ENCODE assay signal across 1 cellular context in the genomic region with DNA sequence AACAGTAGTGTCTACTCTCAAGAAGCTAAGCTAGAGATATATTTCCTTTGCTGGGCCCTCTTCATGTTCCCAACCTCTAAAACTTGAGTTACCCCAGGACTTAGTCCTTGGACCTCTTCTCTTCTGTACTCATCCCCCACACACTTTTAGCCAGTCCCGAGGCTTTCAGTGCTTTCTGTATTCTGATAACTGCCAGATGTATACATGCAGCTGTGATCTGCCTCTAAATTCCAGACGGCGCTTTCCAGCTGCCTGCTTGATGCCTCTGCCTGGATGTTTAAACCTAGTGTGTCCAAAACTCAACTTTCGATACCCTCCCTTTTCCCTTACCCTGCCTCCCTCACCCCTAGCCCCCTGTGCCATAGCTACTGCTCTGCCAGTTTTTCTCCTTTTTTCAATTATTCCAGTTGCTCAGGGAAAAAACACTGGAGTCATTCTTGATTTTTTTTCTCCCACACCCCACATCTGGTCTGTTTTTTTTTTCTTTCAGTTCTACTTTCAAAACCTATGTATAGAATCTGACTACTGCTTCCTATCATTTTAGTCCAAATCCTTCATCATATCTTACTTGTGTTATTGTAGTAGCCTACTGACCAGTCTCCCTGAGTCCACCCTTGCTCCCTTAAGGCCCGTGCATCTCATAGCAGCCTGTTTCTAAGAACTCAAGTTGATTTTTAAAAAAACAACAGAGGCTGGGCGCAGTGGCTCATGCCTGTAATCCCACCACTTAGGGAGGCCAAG.
TF ChIP-seq lines count a peak whose summit lies in the region.

No MANE protein-coding gene starts in this region.

TF ChIP-seq in HepG2, 621 proteins besides CTCF, POLR2A, EP300 and RAD21:
- TF ChIP-seq NFE2L1 (CRISPR knock-in tag; IDR thresholded peaks at IDR 0.05; ENCODE audit: borderline replicate concordance) (no peak), MED8 (CRISPR knock-in tag; IDR thresholded peaks at IDR 0.05; ENCODE audit: insufficient replicate concordance) (no peak), ZNF234 (CRISPR knock-in tag; conservative IDR thresholded peaks at IDR 0.05) (no peak), EEA1 (CRISPR knock-in tag; IDR thresholded peaks at IDR 0.05; ENCODE audit: borderline replicate concordance) (no peak), ZNF44 (CRISPR knock-in tag; IDR thresholded peaks at IDR 0.05) (no peak), ZNF274 (CRISPR knock-in tag; IDR thresholded peaks at IDR 0.05) (no peak), ZNF446 (CRISPR knock-in tag; IDR thresholded peaks at IDR 0.05) (no peak), ZFP36L1 (CRISPR knock-in tag; IDR thresholded peaks at IDR 0.05) (0 out of 2 replicates have a peak, but pooled peaks have one; percentile 17), ZNF547 (CRISPR knock-in tag; IDR thresholded peaks at IDR 0.05) (no peak), ZFX (CRISPR knock-in tag; IDR thresholded peaks at IDR 0.05; ENCODE audit: low read depth) (0 out of 2 replicates have a peak, but pooled peaks have one; percentile 1), RBM22 (optimal IDR thresholded peaks at IDR 0.05; ENCODE audit: low read length) (no peak), HNF4A (CRISPR knock-in tag; IDR thresholded peaks at IDR 0.05) (no peak)
- TF ChIP-seq, protein P1, sequence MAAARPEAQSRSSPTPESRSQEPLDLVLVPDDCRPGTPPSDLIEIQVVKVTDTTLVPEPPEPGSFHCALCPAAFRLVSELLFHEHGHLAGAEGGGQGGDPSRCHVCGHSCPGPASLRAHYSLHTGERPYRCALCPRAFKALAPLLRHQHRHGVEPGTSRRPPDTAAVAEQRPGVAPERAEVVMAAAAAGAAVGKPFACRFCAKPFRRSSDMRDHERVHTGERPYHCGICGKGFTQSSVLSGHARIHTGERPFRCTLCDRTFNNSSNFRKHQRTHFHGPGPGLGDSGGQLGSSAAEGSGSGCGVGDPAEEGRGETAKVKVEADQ (CRISPR knock-in tag; IDR thresholded peaks at IDR 0.05; ENCODE audit: borderline replicate concordance), result no peak
- TF ChIP-seq, protein P2, sequence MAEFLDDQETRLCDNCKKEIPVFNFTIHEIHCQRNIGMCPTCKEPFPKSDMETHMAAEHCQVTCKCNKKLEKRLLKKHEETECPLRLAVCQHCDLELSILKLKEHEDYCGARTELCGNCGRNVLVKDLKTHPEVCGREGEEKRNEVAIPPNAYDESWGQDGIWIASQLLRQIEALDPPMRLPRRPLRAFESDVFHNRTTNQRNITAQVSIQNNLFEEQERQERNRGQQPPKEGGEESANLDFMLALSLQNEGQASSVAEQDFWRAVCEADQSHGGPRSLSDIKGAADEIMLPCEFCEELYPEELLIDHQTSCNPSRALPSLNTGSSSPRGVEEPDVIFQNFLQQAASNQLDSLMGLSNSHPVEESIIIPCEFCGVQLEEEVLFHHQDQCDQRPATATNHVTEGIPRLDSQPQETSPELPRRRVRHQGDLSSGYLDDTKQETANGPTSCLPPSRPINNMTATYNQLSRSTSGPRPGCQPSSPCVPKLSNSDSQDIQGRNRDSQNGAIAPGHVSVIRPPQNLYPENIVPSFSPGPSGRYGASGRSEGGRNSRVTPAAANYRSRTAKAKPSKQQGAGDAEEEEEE (CRISPR knock-in tag; IDR thresholded peaks at IDR 0.05; ENCODE audit: borderline replicate concordance), result no peak
- TF ChIP-seq, protein P3, sequence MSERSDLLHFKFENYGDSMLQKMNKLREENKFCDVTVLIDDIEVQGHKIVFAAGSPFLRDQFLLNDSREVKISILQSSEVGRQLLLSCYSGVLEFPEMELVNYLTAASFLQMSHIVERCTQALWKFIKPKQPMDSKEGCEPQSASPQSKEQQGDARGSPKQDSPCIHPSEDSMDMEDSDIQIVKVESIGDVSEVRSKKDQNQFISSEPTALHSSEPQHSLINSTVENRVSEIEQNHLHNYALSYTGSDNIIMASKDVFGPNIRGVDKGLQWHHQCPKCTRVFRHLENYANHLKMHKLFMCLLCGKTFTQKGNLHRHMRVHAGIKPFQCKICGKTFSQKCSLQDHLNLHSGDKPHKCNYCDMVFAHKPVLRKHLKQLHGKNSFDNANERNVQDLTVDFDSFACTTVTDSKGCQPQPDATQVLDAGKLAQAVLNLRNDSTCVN (CRISPR knock-in tag; IDR thresholded peaks at IDR 0.05; ENCODE audit: borderline replicate concordance), result 0 out of 2 replicates have a peak, but pooled peaks have one; percentile 11
- TF ChIP-seq, protein P4, sequence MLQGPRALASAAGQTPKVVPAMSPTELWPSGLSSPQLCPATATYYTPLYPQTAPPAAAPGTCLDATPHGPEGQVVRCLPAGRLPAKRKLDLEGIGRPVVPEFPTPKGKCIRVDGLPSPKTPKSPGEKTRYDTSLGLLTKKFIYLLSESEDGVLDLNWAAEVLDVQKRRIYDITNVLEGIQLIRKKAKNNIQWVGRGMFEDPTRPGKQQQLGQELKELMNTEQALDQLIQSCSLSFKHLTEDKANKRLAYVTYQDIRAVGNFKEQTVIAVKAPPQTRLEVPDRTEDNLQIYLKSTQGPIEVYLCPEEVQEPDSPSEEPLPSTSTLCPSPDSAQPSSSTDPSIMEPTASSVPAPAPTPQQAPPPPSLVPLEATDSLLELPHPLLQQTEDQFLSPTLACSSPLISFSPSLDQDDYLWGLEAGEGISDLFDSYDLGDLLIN (CRISPR knock-in tag; IDR thresholded peaks at IDR 0.05; ENCODE audit: borderline replicate concordance), result no peak
